19 cellular contexts compared by ENCODE assay signal in the genomic region with DNA sequence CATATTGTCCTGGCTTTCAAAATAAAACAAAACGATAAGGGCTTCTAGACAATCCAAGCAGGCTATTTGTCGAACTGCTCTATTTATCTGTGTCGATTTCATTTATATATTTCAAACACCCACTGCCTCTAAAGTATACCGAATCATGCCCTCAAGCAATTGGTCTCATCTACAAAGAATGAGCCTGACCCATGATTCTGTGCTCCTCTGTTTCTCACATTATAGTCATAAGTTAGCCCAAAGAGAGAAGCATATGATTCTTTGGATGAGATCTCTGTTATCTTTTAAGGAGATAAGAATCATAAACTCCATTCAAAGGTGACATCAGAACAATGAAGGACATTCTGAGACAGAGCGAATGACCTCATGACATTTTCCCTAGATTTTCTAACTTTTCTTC.
"Had no signal": no experiment of that assay in that cellular context is flagged by ENCODE, and none has a peak within 500 bp of the region (broad histone marks: within the 10 kb centered on the region; RNA-seq: fewer than 3 reads in every experiment).

No MANE protein-coding gene starts in this region.

- H3K36me3 Mint-ChIP-seq: activated naive CD4-positive, alpha-beta T cell treated with anti-CD3 and anti-CD28 coated beads, Interleukin-2, amount 10 ng/mL, durations not matched to agents 7 days and 5 days; immature natural killer cell had no signal

- H3K27ac ChIP-seq: coronary artery, epithelial cell of prostate, ovary, tibial artery had no signal

- H3K36me3 ChIP-seq: ovary, tibial artery had no signal

- ATAC-seq: left lobe of liver; naive thymus-derived CD4-positive, alpha-beta T cell; right cardiac atrium had no signal

- H3K4me3 ChIP-seq: coronary artery, lung, ovary, tibial artery had no signal

- H3K27me3 Mint-ChIP-seq: activated naive CD4-positive, alpha-beta T cell treated with anti-CD3 and anti-CD28 coated beads, Interleukin-2, amount 10 ng/mL, durations not matched to agents 7 days and 5 days had no signal

- DNase-seq: activated CD8-positive, alpha-beta memory T cell treated with anti-CD3 and anti-CD28 coated beads, Interleukin-2, amount 50 U/mL, for 48 hours; activated effector memory CD4-positive, alpha-beta T cell treated with anti-CD3 and anti-CD28 coated beads, Interleukin-2, amount 50 U/mL, for 16 hours; activated naive CD4-positive, alpha-beta T cell treated with anti-CD3 and anti-CD28 coated beads, Interleukin-2, amount 10 ng/mL, durations not matched to agents 7 days and 5 days; activated T-cell treated with anti-CD3 and anti-CD28 coated beads, Interleukin-2, amount 50 U/mL, for 48 hours; amygdala; cerebellar nuclear complex; endodermal cell; immature natural killer cell; naive thymus-derived CD4-positive, alpha-beta T cell; ovary; right cardiac atrium; T-helper 9 cell; tibial artery had no signal

- H3K27me3 ChIP-seq: ovary, tibial artery had no signal

- H3K4me3 Mint-ChIP-seq: activated naive CD4-positive, alpha-beta T cell treated with anti-CD3 and anti-CD28 coated beads, Interleukin-2, amount 10 ng/mL, durations not matched to agents 7 days and 5 days; endodermal cell; immature natural killer cell; naive thymus-derived CD4-positive, alpha-beta T cell; neural crest cell; stimulated activated naive CD8-positive, alpha-beta T cell treated with anti-CD3 and anti-CD28 coated beads, Interleukin-15, Interleukin-2, amounts not matched to agents 100 ng/mL and 50 ng/mL, for 24 hours had no signal

- H3K9me3 ChIP-seq: ovary, tibial artery had no signal

- H3K9me3 Mint-ChIP-seq: activated naive CD4-positive, alpha-beta T cell treated with anti-CD3 and anti-CD28 coated beads, Interleukin-2, amount 10 ng/mL, durations not matched to agents 7 days and 5 days; endodermal cell; immature natural killer cell; naive thymus-derived CD4-positive, alpha-beta T cell; neural crest cell; stimulated activated naive CD8-positive, alpha-beta T cell treated with anti-CD3 and anti-CD28 coated beads, Interleukin-15, Interleukin-2, amounts not matched to agents 100 ng/mL and 50 ng/mL, for 24 hours had no signal

- H3K27ac Mint-ChIP-seq: activated naive CD4-positive, alpha-beta T cell treated with anti-CD3 and anti-CD28 coated beads, Interleukin-2, amount 10 ng/mL, durations not matched to agents 7 days and 5 days; endodermal cell; immature natural killer cell; stimulated activated naive CD8-positive, alpha-beta T cell treated with anti-CD3 and anti-CD28 coated beads, Interleukin-15, Interleukin-2, amounts not matched to agents 100 ng/mL and 50 ng/mL, for 24 hours had no signal
